ENCODE assay signal across 23 cellular contexts in genomic region chr9:69357030-69357853, GRCh38. TPM values are rescaled to one million over a fixed set of nuclear protein-coding genes. Genes with fewer than 3 reads are reported as not detected.
DNase-seq lines count a peak whose midpoint lies in the region; ATAC-seq and TF ChIP-seq lines count a peak whose summit lies in the region.
"Had no signal": no experiment of that assay in that cellular context is flagged by ENCODE, and none has a peak within 500 bp of the region (broad histone marks: within the 10 kb centered on the region; RNA-seq: fewer than 3 reads in every experiment).

No MANE protein-coding gene starts in this region.

- no peak for TF ChIP-seq POLR2A in sigmoid colon (IDR thresholded peaks at IDR 0.05)

- 40% methylated on average over 5 of the region's 5 CpGs for WGBS in right cardiac atrium
- WGBS in sigmoid colon, 2 donors = 59 to 66% methylated on average over 5 of the region's 5 CpGs

- H3K4me1 ChIP-seq in right cardiac atrium (ENCODE audit: control insufficient read depth, insufficient read depth, low read length) (no peaks in the 10 kb centered on the region), sigmoid colon (peaks cover 0 to 22% (median 16%) of the 10 kb centered on the region in 4 donors)
- H3K4me1 ChIP-seq: BE2C, HAP-1 had no signal

- intact Hi-C loops in Right ventricle myocardium inferior (cut with DNase I) = no loop called here
- intact Hi-C loops in cardiac septum (cut with DNase I) = no loop called here
- intact Hi-C loops in right cardiac atrium (cut with DNase I) = no loop called here
- intact Hi-C loops in sigmoid colon (cut with DNase I) = no loop called here

- H3K9me3 ChIP-seq in right cardiac atrium (ENCODE audit: control insufficient read depth, low read length) (no peaks in the 10 kb centered on the region), sigmoid colon (no peaks in the 10 kb centered on the region)
- H3K9me3 ChIP-seq: BE2C, HAP-1 had no signal

- no peak overlapping the region for H3K4me3 ChIP-seq in right cardiac atrium (ENCODE audit: low read length)
- H3K4me3 ChIP-seq in sigmoid colon = no peak overlapping the region
- H3K4me3 ChIP-seq: HAP-1 had no signal

- TF ChIP-seq EP300 in sigmoid colon (IDR thresholded peaks at IDR 0.05) = peak in 1 of 4 donors; percentile 27

- no peak for TF ChIP-seq CTCF in sigmoid colon (IDR thresholded peaks at IDR 0.05)

- no peaks in the 10 kb centered on the region for H3K36me3 ChIP-seq in sigmoid colon
- H3K36me3 ChIP-seq: BE2C, HAP-1 had no signal

- H3K27me3 ChIP-seq in right cardiac atrium (ENCODE audit: control insufficient read depth, insufficient read depth) = no peaks in the 10 kb centered on the region
- no peaks in the 10 kb centered on the region for H3K27me3 ChIP-seq in sigmoid colon

- ATAC-seq in Right ventricle myocardium inferior (peak; percentile 86), right cardiac atrium (peak; percentile 82 to 88), HG02885 (IDR thresholded peaks at IDR 0.05; ENCODE audit: poor library complexity, unreplicated experiment) (no peak)
- ATAC-seq: effector memory CD8-positive, alpha-beta T cell; naive thymus-derived CD4-positive, alpha-beta T cell; sciatic nerve; stimulated activated naive B cell treated with anti-CD40 and anti-IgM and Interleukin-4, amounts not matched to agents 10 μg/mL and 1 μg/mL and 100 μg/mL, for 72 hours had no signal

- peak; percentile 68 for DNase-seq in Right ventricle myocardium inferior (ENCODE audit: missing footprints)
- no peak for DNase-seq in cardiac septum (ENCODE audit: low spot score)
- peak in 1 of 3 donors; percentile 59 for DNase-seq in right cardiac atrium
- no peak for DNase-seq in sigmoid colon
- no peak for DNase-seq in epidermal melanocyte (ENCODE audit: insufficient read length, low spot score)
- no peak for DNase-seq in OCI-M1 (lab: John Stamatoyannopoulos, UW)
- no peak for DNase-seq in NCI-H524 (lab: John Stamatoyannopoulos, UW)
- DNase-seq: activated CD4-positive, alpha-beta T cell treated with anti-CD3 and anti-CD28 coated beads for 48 hours; BE2C; effector memory CD8-positive, alpha-beta T cell; EL; naive thymus-derived CD4-positive, alpha-beta T cell; NCI-H1048; NCI-H1930; NCI-H345; stimulated activated naive B cell treated with anti-CD40 and anti-IgM and Interleukin-4, amounts not matched to agents 10 μg/mL and 1 μg/mL and 100 μg/mL, for 72 hours; trophoblast cell had no signal

- H3K27ac ChIP-seq in right cardiac atrium (ENCODE audit: low read length) (peak overlapping the region; percentile 48), sigmoid colon (peak overlapping the region; percentile 1 to 66 (median 61))

RNA-seq across cellular contexts. Expression of gene ENTREP1, which starts 32.2 kb away (rescaled TPM):
- total RNA-seq in Right ventricle myocardium inferior = 20.0 TPM
- 25.1 TPM for total RNA-seq in cardiac septum
- 10 to 100 TPM; 16.7 to 29.2 (median 25.7) TPM for total RNA-seq in right cardiac atrium
- 14.7 TPM for polyA plus RNA-seq in right cardiac atrium
- 10 to 100 TPM in 2 of 4 donors, 1 to 10 TPM in 2; 3.6 to 81.9 (median 7.8) TPM for total RNA-seq in sigmoid colon
- 1 to 10 TPM in 2 of 3 donors, not detected in 1; 1.2 TPM for polyA plus RNA-seq in sigmoid colon
- total RNA-seq: activated T-helper 1 cell treated with anti-CD3 and anti-CD28 coated beads, Interleukin-12 subunit alpha, Interleukin-12 subunit beta, Interleukin-2, Interleukin-4 antibody, amounts not matched to agents 30 ng/mL and 10 ng/mL and 1 ng/mL, durations not matched to agents 14 hours and 24 hours and 36 hours; fibroblast of lung; naive thymus-derived CD4-positive, alpha-beta T cell; RPMI7951 had no signal
- polyA plus RNA-seq: naive thymus-derived CD4-positive, alpha-beta T cell had no signal
